Comparison of ENCODE assay signal across 2 cellular contexts in genomic region chr18:49491534-49491856, GRCh38.
TF ChIP-seq lines count a peak whose summit lies in the region.

No MANE protein-coding gene starts in this region.

TF ChIP-seq in SK-N-SH, 30 proteins besides CTCF, POLR2A, EP300 and RAD21 (continued from another document):
- no peak for TF ChIP-seq USF2 (IDR thresholded peaks at IDR 0.05; ENCODE audit: borderline replicate concordance, low read depth, low read length)
- TF ChIP-seq IRF3 (IDR thresholded peaks at IDR 0.05; ENCODE audit: low read depth, low read length), result no peak

TF ChIP-seq in SK-N-SH treated with all-trans-retinoic acid at 6 μM for 48 hours, 23 proteins besides CTCF, POLR2A, EP300 and RAD21 (continued from another document):
- TF ChIP-seq TSHZ2 (CRISPR knock-in tag; IDR thresholded peaks at IDR 0.05), result no peak
- no peak for TF ChIP-seq ESRRG (CRISPR knock-in tag; IDR thresholded peaks at IDR 0.05)
- no peak for TF ChIP-seq POU6F1 (CRISPR knock-in tag; IDR thresholded peaks at IDR 0.05; ENCODE audit: borderline replicate concordance, low read depth)
- no peak for TF ChIP-seq GLIS3 (CRISPR knock-in tag; IDR thresholded peaks at IDR 0.05)
- no peak for TF ChIP-seq TCF4 (CRISPR knock-in tag; IDR thresholded peaks at IDR 0.05; ENCODE audit: borderline replicate concordance)
- TF ChIP-seq ZNF8 (CRISPR knock-in tag; IDR thresholded peaks at IDR 0.05), result no peak
- no peak for TF ChIP-seq OSR1 (CRISPR knock-in tag; IDR thresholded peaks at IDR 0.05)
- TF ChIP-seq BACH2 (CRISPR knock-in tag; IDR thresholded peaks at IDR 0.05; ENCODE audit: borderline replicate concordance), result no peak
- TF ChIP-seq TOX (CRISPR knock-in tag; IDR thresholded peaks at IDR 0.05; ENCODE audit: borderline replicate concordance), result no peak
- TF ChIP-seq RARB (CRISPR knock-in tag; IDR thresholded peaks at IDR 0.05), result no peak
- no peak for TF ChIP-seq SNAI2 (CRISPR knock-in tag; IDR thresholded peaks at IDR 0.05)
- TF ChIP-seq ZFP3 (CRISPR knock-in tag; IDR thresholded peaks at IDR 0.05), result no peak
- TF ChIP-seq PPARA (CRISPR knock-in tag; IDR thresholded peaks at IDR 0.05; ENCODE audit: borderline replicate concordance), result no peak
- no peak for TF ChIP-seq CREB5 (CRISPR knock-in tag; IDR thresholded peaks at IDR 0.05; ENCODE audit: low read depth)
- TF ChIP-seq ZNF565 (CRISPR knock-in tag; conservative IDR thresholded peaks at IDR 0.05; ENCODE audit: low read depth), result no peak
- no peak for TF ChIP-seq ZC3H10 (CRISPR knock-in tag; IDR thresholded peaks at IDR 0.05)
